ENCODE assay signal across 20 cellular contexts in genomic region chr3:55283441-55283925, GRCh38.
DNase-seq lines count a peak whose midpoint lies in the region; FAIRE-seq and TF ChIP-seq lines count a peak whose summit lies in the region.
"Had no signal": no experiment of that assay in that cellular context is flagged by ENCODE, and none has a peak within 500 bp of the region (broad histone marks: within the 10 kb centered on the region; RNA-seq: fewer than 3 reads in every experiment).

No MANE protein-coding gene starts in this region.

- H4K8ac ChIP-seq in H9 (replicated peaks; ENCODE audit: insufficient read length, low read depth, low read length) (no peak overlapping the region), mesendoderm (ENCODE audit: low read depth, low read length) (no peak overlapping the region)

- no peak overlapping the region for H3K4me2 ChIP-seq in H9 (ENCODE audit: insufficient read depth, insufficient read length, low read length)
- no peak overlapping the region for H3K4me2 ChIP-seq in mesendoderm (ENCODE audit: low read length)

- POLR2A ChIA-PET in RWPE1 (lab: Yijun Ruan, JAX; ENCODE audit: low non-redundant PET): no interaction called here

- H3K4me3 ChIP-seq in bronchial epithelial cell (ENCODE audit: low read depth, low read length) (no peak overlapping the region), mesendoderm (ENCODE audit: low read length) (no peak overlapping the region), small intestine (ENCODE audit: low read depth in 1 of 2, low read length in 2 of 2) (no peak overlapping the region)
- H3K4me3 ChIP-seq: Peyer's patch, SJCRH30 had no signal

- H2BK120ac ChIP-seq in H9 (ENCODE audit: low read depth, low read length, poor library complexity, severe bottlenecking) (no peak overlapping the region), mesendoderm (ENCODE audit: low read depth, low read length) (no peak overlapping the region)

- no peak overlapping the region for H2BK15ac ChIP-seq in H9 (ENCODE audit: low read depth, low read length)
- no peak overlapping the region for H2BK15ac ChIP-seq in mesendoderm (replicated peaks; ENCODE audit: low read depth)

- no peak overlapping the region for H3T11ph ChIP-seq in H9 (ENCODE audit: low read length)

- no peak overlapping the region for H2BK20ac ChIP-seq in H9 (ENCODE audit: low read depth, low read length, poor library complexity, severe bottlenecking)

- H3K9me3 Mint-ChIP-seq in H9: no peaks in the 10 kb centered on the region; a peak in 2 of 5 replicates
- no peaks in the 10 kb centered on the region for H3K9me3 Mint-ChIP-seq in endothelial cell (ENCODE audit: unreplicated experiment)

- H3K23me2 ChIP-seq in H9 (ENCODE audit: insufficient read length, low read depth, low read length, poor library complexity, severe bottlenecking): no peaks in the 10 kb centered on the region

- no peak overlapping the region for H2BK5ac ChIP-seq in H9 (ENCODE audit: insufficient read length, low read length)
- H2BK5ac ChIP-seq in mesendoderm (ENCODE audit: low read length): peak overlapping the region; percentile 66

- CTCF ChIA-PET in RWPE1 (lab: Yijun Ruan, JAX): no interaction called here

- H3K4me3 Mint-ChIP-seq in H9 (no peak overlapping the region), endothelial cell (ENCODE audit: unreplicated experiment) (no peak overlapping the region)
- H3K4me3 Mint-ChIP-seq: B cell, CD14-positive monocyte had no signal

- H2AK5ac ChIP-seq in H9 (ENCODE audit: insufficient read length, low read length) (no peak overlapping the region), mesendoderm (ENCODE audit: low read length) (no peak overlapping the region)

- FAIRE-seq in bronchial epithelial cell (lab: Jason Lieb, UNC) (peak; percentile 32), small intestine (lab: Jason Lieb, UNC) (no peak)

- H3K27me3 ChIP-seq in H9 (ENCODE audit: insufficient read depth, low read length) (no peaks in the 10 kb centered on the region), bronchial epithelial cell (ENCODE audit: control insufficient read depth, insufficient read depth, low read length) (no peaks in the 10 kb centered on the region), mesendoderm (ENCODE audit: insufficient read depth, low read length, poor library complexity) (no peaks in the 10 kb centered on the region), small intestine (ENCODE audit: control insufficient read depth in 2 of 2, insufficient read depth in 2 of 2, low read length in 2 of 2) (no peaks in the 10 kb centered on the region)
- H3K27me3 ChIP-seq: Peyer's patch, SJCRH30 had no signal

- H2BK12ac ChIP-seq in H9 (ENCODE audit: insufficient read length, low read depth, low read length): peak overlapping the region; percentile 76

- H3K27me3 Mint-ChIP-seq in H9 (ENCODE audit: low read depth): no peaks in the 10 kb centered on the region
- peaks cover 1% of the 10 kb centered on the region for H3K27me3 Mint-ChIP-seq in endothelial cell (ENCODE audit: unreplicated experiment)
- H3K27me3 Mint-ChIP-seq: B cell had no signal

- no peak overlapping the region for H4K5ac ChIP-seq in H9 (ENCODE audit: insufficient read length, low read depth, low read length)
- no peak overlapping the region for H4K5ac ChIP-seq in mesendoderm (ENCODE audit: low read length)

- DNase-seq in AG08395 (ENCODE audit: low spot score): peak; percentile 19
- DNase-seq in H9: no peak
- no peak for DNase-seq in bronchial epithelial cell (ENCODE audit: low read depth)
- DNase-seq in mesendoderm: peak; percentile 95
- no peak for DNase-seq in RWPE1 (ENCODE audit: low spot score)
- no peak for DNase-seq in small intestine
- no peak for DNase-seq in endothelial cell (ENCODE audit: low spot score)
- DNase-seq: 8988T, GF-D8, HCEC 1CT, KG1, NCI-H1092 treated with DMSO at 0.1 percent for 48 hours, NCI-H1436 treated with DMSO at 0.1 percent for 48 hours, NCI-H2171, NCI-H345, NCI-H524 treated with DMSO at 0.1 percent for 48 hours, Peyer's patch had no signal

- no peak overlapping the region for H3K9ac ChIP-seq in H9 (ENCODE audit: extremely low read depth, insufficient read length, low read length)
- H3K9ac ChIP-seq in mesendoderm (ENCODE audit: low read length): no peak overlapping the region

- H3K36me3 Mint-ChIP-seq in H9 (ENCODE audit: insufficient read depth in 1 of 3, low read depth in 3 of 3) (no peaks in the 10 kb centered on the region; a peak in 2 of 7 replicates), endothelial cell (ENCODE audit: low read depth, unreplicated experiment) (no peaks in the 10 kb centered on the region)
- H3K36me3 Mint-ChIP-seq: CD14-positive monocyte had no signal

- H4K91ac ChIP-seq in H9 (ENCODE audit: insufficient read length, low read depth, low read length): no peak overlapping the region

- no peaks in the 10 kb centered on the region for H3K9me3 ChIP-seq in H9 (ENCODE audit: control insufficient read depth, low read depth, low read length)
- no peaks in the 10 kb centered on the region for H3K9me3 ChIP-seq in small intestine (ENCODE audit: control insufficient read depth, low read depth)
- H3K9me3 ChIP-seq: Peyer's patch, SJCRH30 had no signal

- H3K14ac ChIP-seq in H9 (ENCODE audit: insufficient read depth, low read length): no peak overlapping the region

- H3K79me2 ChIP-seq in H9 (ENCODE audit: insufficient read depth, low read length): no peaks in the 10 kb centered on the region
- no peaks in the 10 kb centered on the region for H3K79me2 ChIP-seq in mesendoderm (ENCODE audit: control insufficient read depth, insufficient read depth, low read length)

- no peaks in the 10 kb centered on the region for H3K79me1 ChIP-seq in H9 (ENCODE audit: insufficient read depth, low read depth, low read length, poor library complexity, severe bottlenecking)
- H3K79me1 ChIP-seq in mesendoderm (ENCODE audit: low read length): no peaks in the 10 kb centered on the region

- H2AFZ ChIP-seq in H9 (ENCODE audit: low read length): peak overlapping the region; percentile 80

- H3K4me1 ChIP-seq in H9 (ENCODE audit: insufficient read depth, low read length): peaks cover 5% of the 10 kb centered on the region; the same call in 1 of the 2 replicates
- H3K4me1 ChIP-seq in mesendoderm (ENCODE audit: control insufficient read depth, low read depth, low read length): peaks cover 12% of the 10 kb centered on the region
- H3K4me1 ChIP-seq in small intestine (ENCODE audit: control insufficient read depth in 2 of 2, insufficient read depth in 1 of 2, low read depth in 1 of 2, low read length in 1 of 2): no peaks in the 10 kb centered on the region
- H3K4me1 ChIP-seq: Peyer's patch, SJCRH30 had no signal

- H3K4ac ChIP-seq in H9 (ENCODE audit: low read depth, low read length) (no peak overlapping the region), mesendoderm (ENCODE audit: low read depth, low read length) (no peak overlapping the region)

- H3K56ac ChIP-seq in H9 (ENCODE audit: insufficient read length, low read depth, low read length): peak overlapping the region; percentile 24
- H3K56ac ChIP-seq in mesendoderm (ENCODE audit: low read length): peak overlapping the region; percentile 73

- H4K20me1 ChIP-seq in H9 (ENCODE audit: control insufficient read depth, insufficient read depth, insufficient read length): no peaks in the 10 kb centered on the region

- H3K18ac ChIP-seq in H9 (ENCODE audit: insufficient read length, low read depth, low read length) (peak overlapping the region; percentile 72), mesendoderm (ENCODE audit: low read length) (peak overlapping the region; percentile 3)

- H3K4me1 Mint-ChIP-seq in H9 (peaks cover 21 to 23% of the 10 kb centered on the region in 2 experiments), endothelial cell (ENCODE audit: unreplicated experiment) (peaks cover 14% of the 10 kb centered on the region)
- H3K4me1 Mint-ChIP-seq: B cell, CD14-positive monocyte had no signal

- H3K27ac ChIP-seq in H9 (ENCODE audit: insufficient read length, low read depth, low read length): no peak overlapping the region
- H3K27ac ChIP-seq in mesendoderm (ENCODE audit: low read depth, low read length): peak overlapping the region; percentile 71
- H3K27ac ChIP-seq in RWPE1: no peak overlapping the region
- no peak overlapping the region for H3K27ac ChIP-seq in small intestine (ENCODE audit: low read depth in 1 of 2, low read length in 1 of 2)
- H3K27ac ChIP-seq: Peyer's patch, SJCRH30 had no signal

- H3K23ac ChIP-seq in H9 (ENCODE audit: insufficient read length, low read depth, low read length) (no peak overlapping the region), mesendoderm (ENCODE audit: low read length) (no peak overlapping the region)

- peak overlapping the region in 2 of 3 experiments; percentile 40 to 54; a peak in 1 of 7 replicates for H3K27ac Mint-ChIP-seq in H9
- no peak overlapping the region for H3K27ac Mint-ChIP-seq in endothelial cell (ENCODE audit: unreplicated experiment)
- H3K27ac Mint-ChIP-seq: B cell, CD14-positive monocyte had no signal

- H3K36me3 ChIP-seq in bronchial epithelial cell (ENCODE audit: control insufficient read depth, insufficient read depth, low read length): no peaks in the 10 kb centered on the region
- H3K36me3 ChIP-seq in mesendoderm (ENCODE audit: control insufficient read depth, insufficient read depth, low read length): no peaks in the 10 kb centered on the region
- H3K36me3 ChIP-seq in small intestine (ENCODE audit: control insufficient read depth in 2 of 2, insufficient read depth in 2 of 2, low read length in 2 of 2): no peaks in the 10 kb centered on the region
- H3K36me3 ChIP-seq: Peyer's patch, SJCRH30 had no signal

- WGBS in H9 (ENCODE audit: extremely low coverage, insufficient read length, low lambda C conversion rate): no CpG with 5 or more reads among the region's 2 CpGs
- no CpG with 5 or more reads among the region's 2 CpGs for WGBS in mesendoderm (ENCODE audit: extremely low coverage, insufficient coverage, low lambda C conversion rate)
- WGBS in small intestine, 3 donors: 69 to 81% (median 79%) methylated on average over 2 of the region's 2 CpGs

- no peak for TF ChIP-seq CTCF in H9 (conservative IDR thresholded peaks at IDR 0.05)
- TF ChIP-seq CTCF in bronchial epithelial cell (IDR thresholded peaks at IDR 0.05; ENCODE audit: insufficient read depth, low read length, severe bottlenecking): no peak
- TF ChIP-seq CTCF in RWPE1 (conservative IDR thresholded peaks at IDR 0.05; ENCODE audit: low read depth): no peak
- no peak for TF ChIP-seq CTCF in endothelial cell (IDR thresholded peaks at IDR 0.05; ENCODE audit: unreplicated experiment)

Comparison
In these comparisons a context has a peak if more than half of its experiments do, and no peak if none do; other contexts are left out.
1. DNase-seq: peak in AG08395 (single experiment) and mesendoderm (single experiment); none in H9 (single experiment), bronchial epithelial cell (single experiment), RWPE1 (single experiment), small intestine (single experiment) and endothelial cell (single experiment).